29 cellular contexts compared by ENCODE assay signal in genomic region chr15:25874379-25874778, GRCh38. TPM values are rescaled to one million over a fixed set of nuclear protein-coding genes. Genes with fewer than 3 reads are reported as not detected.
"Had no signal": no experiment of that assay in that cellular context is flagged by ENCODE, and none has a peak within 500 bp of the region (broad histone marks: within the 10 kb centered on the region; RNA-seq: fewer than 3 reads in every experiment).

No MANE protein-coding gene starts in this region.

- ATAC-seq: activated CD4-positive, CD25-positive, alpha-beta regulatory T cell treated with anti-CD3 and anti-CD28 coated beads, Interleukin-2, amount 50 U/mL, for 24 hours; activated CD8-positive, alpha-beta memory T cell treated with anti-CD3 and anti-CD28 coated beads, Interleukin-2, amount 10 ng/mL, durations not matched to agents 7 days and 5 days; activated CD8-positive, alpha-beta T cell treated with anti-CD3 and anti-CD28 coated beads, Interleukin-2, amount 10 ng/mL, durations not matched to agents 7 days and 5 days; activated naive CD8-positive, alpha-beta T cell treated with anti-CD3 and anti-CD28 coated beads, Interleukin-2, amount 50 U/mL, for 24 hours; body of pancreas; esophagus mucosa; gastrocnemius medialis; heart left ventricle had no signal

- H3K36me3 ChIP-seq: adrenal gland, colonic mucosa, gastrocnemius medialis, heart left ventricle had no signal

- H3K4me1 ChIP-seq: adrenal gland, body of pancreas, colonic mucosa, gastrocnemius medialis, heart left ventricle had no signal

- H3K27me3 ChIP-seq: adrenal gland, body of pancreas, colonic mucosa, gastrocnemius medialis had no signal

- H3K4me3 ChIP-seq: adrenal gland, body of pancreas, colonic mucosa, gastrocnemius medialis, heart left ventricle had no signal

- DNase-seq: activated B cell treated with CpG ODN at 0.5 μM for 24 hours; activated CD4-positive, alpha-beta T cell treated with anti-CD3 and anti-CD28 coated beads for 48 hours; activated CD4-positive, alpha-beta T cell treated with anti-CD3 and anti-CD28 coated beads, Interleukin-2, amount 50 U/mL, for 1 hour; activated CD4-positive, alpha-beta T cell treated with anti-CD3 and anti-CD28 coated beads, Interleukin-2, amount 50 U/mL, for 48 hours; activated CD8-positive, alpha-beta memory T cell treated with anti-CD3 and anti-CD28 coated beads, Interleukin-2, amount 10 ng/mL, durations not matched to agents 7 days and 5 days; activated CD8-positive, alpha-beta memory T cell treated with anti-CD3 and anti-CD28 coated beads, Interleukin-2, amount 50 U/mL, for 4 hours; activated CD8-positive, alpha-beta T cell treated with anti-CD3 and anti-CD28 coated beads, Interleukin-2, amount 10 ng/mL, durations not matched to agents 7 days and 5 days; activated effector memory CD4-positive, alpha-beta T cell treated with anti-CD3 and anti-CD28 coated beads, Interleukin-2, amount 50 U/mL, for 16 hours; activated naive CD4-positive, alpha-beta T cell treated with anti-CD3 and anti-CD28 coated beads for 36 hours; activated naive CD8-positive, alpha-beta T cell treated with anti-CD3 and anti-CD28 coated beads for 36 hours; activated naive CD8-positive, alpha-beta T cell treated with anti-CD3 and anti-CD28 coated beads, Interleukin-2, amount 50 U/mL, for 24 hours; activated T-cell treated with anti-CD3 and anti-CD28 coated beads, Interleukin-2, amount 50 U/mL, for 1 hour; activated T-cell treated with anti-CD3 and anti-CD28 coated beads, Interleukin-2, amount 50 U/mL, for 48 hours; adrenal gland; amygdala; aorta; body of pancreas; caudate nucleus; colonic mucosa; effector CD8-positive, alpha-beta T cell; foreskin fibroblast; gastrocnemius medialis; glutamatergic neuron; heart left ventricle; T-helper 2 cell had no signal

- H3K27ac ChIP-seq: adrenal gland, body of pancreas, colonic mucosa, gastrocnemius medialis, heart left ventricle, VCaP had no signal

- H3K9me3 ChIP-seq: adrenal gland, body of pancreas, colonic mucosa, gastrocnemius medialis, heart left ventricle had no signal

RNA-seq across cellular contexts. Expression of gene ATP10A, which starts 11.3 kb away (rescaled TPM):
- total RNA-seq: activated B cell treated with CpG ODN at 0.5 μM for 24 hours, dermis microvascular lymphatic vessel endothelial cell had no signal
